Comparison of ENCODE assay signal across 1 cellular context in genomic region chr20:23100754-23101107, GRCh38.
TF ChIP-seq lines count a peak whose summit lies in the region.

No MANE protein-coding gene starts in this region.

TF ChIP-seq in H1, 55 proteins besides CTCF, POLR2A, EP300 and RAD21:
- TF ChIP-seq, protein P1, sequence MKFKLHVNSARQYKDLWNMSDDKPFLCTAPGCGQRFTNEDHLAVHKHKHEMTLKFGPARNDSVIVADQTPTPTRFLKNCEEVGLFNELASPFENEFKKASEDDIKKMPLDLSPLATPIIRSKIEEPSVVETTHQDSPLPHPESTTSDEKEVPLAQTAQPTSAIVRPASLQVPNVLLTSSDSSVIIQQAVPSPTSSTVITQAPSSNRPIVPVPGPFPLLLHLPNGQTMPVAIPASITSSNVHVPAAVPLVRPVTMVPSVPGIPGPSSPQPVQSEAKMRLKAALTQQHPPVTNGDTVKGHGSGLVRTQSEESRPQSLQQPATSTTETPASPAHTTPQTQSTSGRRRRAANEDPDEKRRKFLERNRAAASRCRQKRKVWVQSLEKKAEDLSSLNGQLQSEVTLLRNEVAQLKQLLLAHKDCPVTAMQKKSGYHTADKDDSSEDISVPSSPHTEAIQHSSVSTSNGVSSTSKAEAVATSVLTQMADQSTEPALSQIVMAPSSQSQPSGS (IDR thresholded peaks at IDR 0.05; ENCODE audit: low read length) = no peak
- TF ChIP-seq EGR1 (IDR thresholded peaks at IDR 0.05; ENCODE audit: borderline replicate concordance, low read depth, low read length) = no peak
- no peak for TF ChIP-seq SAP30 (IDR thresholded peaks at IDR 0.05; ENCODE audit: insufficient read depth, insufficient replicate concordance, low read length)
- TF ChIP-seq CBX8 (IDR thresholded peaks at IDR 0.05; ENCODE audit: borderline replicate concordance, low read depth, low read length) = no peak
- no peak for TF ChIP-seq TAF1 (IDR thresholded peaks at IDR 0.05; ENCODE audit: low read depth, low read length)
- TF ChIP-seq KDM1A (IDR thresholded peaks at IDR 0.05; ENCODE audit: borderline replicate concordance, low read length) = no peak
- no peak for TF ChIP-seq FOSL1 (IDR thresholded peaks at IDR 0.05; ENCODE audit: insufficient read depth, low read depth, low read length)
- no peak for TF ChIP-seq NANOG (IDR thresholded peaks at IDR 0.05; ENCODE audit: insufficient read depth, low read depth, low read length, poor library complexity, severe bottlenecking)
- no peak for TF ChIP-seq SRF (IDR thresholded peaks at IDR 0.05; ENCODE audit: low read depth, low read length)
- TF ChIP-seq CHD1 (IDR thresholded peaks at IDR 0.05; ENCODE audit: low read depth, low read length) = no peak
- TF ChIP-seq GABPA (IDR thresholded peaks at IDR 0.05; ENCODE audit: borderline replicate concordance, insufficient read depth, low read length) = no peak
- TF ChIP-seq E2F6 (IDR thresholded peaks at IDR 0.05) = no peak
- no peak for TF ChIP-seq TAF7 (optimal IDR thresholded peaks at IDR 0.05; ENCODE audit: borderline replicate concordance, low read depth, low read length)
- TF ChIP-seq JUND (IDR thresholded peaks at IDR 0.05; ENCODE audit: low read length) = no peak
- TF ChIP-seq BRCA1 (IDR thresholded peaks at IDR 0.05; ENCODE audit: low read depth, low read length) = no peak
- no peak for TF ChIP-seq HDAC2 (IDR thresholded peaks at IDR 0.05; ENCODE audit: borderline replicate concordance in 1 of 2, low read depth in 2 of 2, low read length in 2 of 2)
- TF ChIP-seq CREB1 (IDR thresholded peaks at IDR 0.05) = no peak
- no peak for TF ChIP-seq GTF2F1 (IDR thresholded peaks at IDR 0.05; ENCODE audit: borderline replicate concordance, low read depth, low read length)
- TF ChIP-seq JUN (IDR thresholded peaks at IDR 0.05; ENCODE audit: low read depth, low read length) = no peak
- no peak for TF ChIP-seq EZH2 (IDR thresholded peaks at IDR 0.05; ENCODE audit: low read depth, low read length, severe bottlenecking)
TF ChIP-seq in H1: peak in this region for 0.
